Comparison of ENCODE assay signal across 9 cellular contexts in genomic region chr9:127422787-127423186, GRCh38. TPM values are rescaled to one million over a fixed set of nuclear protein-coding genes. Genes with fewer than 3 reads are reported as not detected.
A peak's percentile ranks its signal among the peaks of the same experiment; 100 is the strongest.
DNase-seq lines count a peak whose midpoint lies in the region; ATAC-seq, FAIRE-seq and TF ChIP-seq lines count a peak whose summit lies in the region.
"Had no signal": no experiment of that assay in that cellular context is flagged by ENCODE, and none has a peak within 500 bp of the region (broad histone marks: within the 10 kb centered on the region; RNA-seq: fewer than 3 reads in every experiment).

No MANE protein-coding gene starts in this region.

- TF ChIP-seq CTCF in left ventricle myocardium inferior (IDR thresholded peaks at IDR 0.05; ENCODE audit: borderline replicate concordance), result no peak
- TF ChIP-seq CTCF in K562 (IDR thresholded peaks at IDR 0.05 in 2 of 3, conservative IDR thresholded peaks at IDR 0.05 in 1 of 3; ENCODE audit: insufficient read depth in 2 of 3, low read depth in 1 of 3, low read length in 3 of 3), result no peak
- TF ChIP-seq CTCF in uterus (IDR thresholded peaks at IDR 0.05), result no peak

- H3K27ac ChIP-seq in left ventricle myocardium inferior (replicated peaks) (no peak overlapping the region), K562 (ENCODE audit: extremely low read depth, low read depth, low read length) (peak overlapping the region; percentile 6; the same call in 1 of the 3 replicates), mesodermal cell (ENCODE audit: low read depth, low read length, severe bottlenecking) (no peak overlapping the region), uterus (peak overlapping the region; percentile 90 to 93)

- no peak for DNase-seq in left ventricle myocardium inferior
- no peak for DNase-seq in left ventricle myocardium superior
- no peak for DNase-seq in K562 (ENCODE audit: extremely low read depth in 1 of 4, low spot score in 3 of 4)
- DNase-seq in uterus, result no peak
- no peak for DNase-seq in stimulated activated CD4-positive, alpha-beta T cell treated with anti-CD3 and anti-CD28 coated beads, Interleukin-15, amount 100 ng/mL, for 24 hours
- DNase-seq in EL, result no peak
- DNase-seq in stimulated activated naive CD4-positive, alpha-beta T cell treated with Interleukin-2 at 50 U/mL for 16 hours (lab: John Stamatoyannopoulos, UW), result no peak
- DNase-seq: NCI-H69 had no signal

- no peaks in the 10 kb centered on the region for H3K9me3 ChIP-seq in left ventricle myocardium inferior (replicated peaks)
- H3K9me3 ChIP-seq in K562 (replicated peaks; ENCODE audit: control insufficient read depth, insufficient read depth, low read depth, low read length), result no peaks in the 10 kb centered on the region
- no peaks in the 10 kb centered on the region for H3K9me3 ChIP-seq in mesodermal cell (ENCODE audit: control insufficient read depth, low read length)
- no peaks in the 10 kb centered on the region for H3K9me3 ChIP-seq in uterus

- 26% methylated on average over 6 of the region's 6 CpGs for WGBS in K562 (ENCODE audit: insufficient coverage, low coverage, missing lambda C conversion rate)
- WGBS in mesodermal cell (ENCODE audit: insufficient coverage in 2 of 2), 2 experiments, result 65 to 78% methylated on average over 5 of the region's 6 CpGs

- H3K36me3 ChIP-seq in left ventricle myocardium inferior (no peaks in the 10 kb centered on the region), K562 (ENCODE audit: control insufficient read depth, insufficient read depth, low read length) (peaks cover 3% of the 10 kb centered on the region; the same call in 2 of the 3 replicates), mesodermal cell (ENCODE audit: control insufficient read depth, insufficient read depth, low read length) (peaks cover 15% of the 10 kb centered on the region), uterus (no peaks in the 10 kb centered on the region)

- in situ Hi-C loops in K562 (cut with MboI), result no loop called here

- intact Hi-C loops in left ventricle myocardium inferior (cut with micrococcal nuclease) (no loop called here), left ventricle myocardium superior (cut with micrococcal nuclease) (no loop called here), K562 (cut with micrococcal nuclease) (loop anchor here (10.0 kb wide), 1 partner anchor 198 kb away; no protein-coding TSS in a partner anchor), uterus (cut with DNase I; ENCODE audit: low total_unique reads) (no loop called here)

- H3K79me2 ChIP-seq in K562 (ENCODE audit: control insufficient read depth, insufficient read depth, low read length), result peaks cover 41% of the 10 kb centered on the region

- POLR2A ChIA-PET in K562 (lab: Yijun Ruan, JAX), result interaction anchor here (0.7 to 2.5 kb wide), 3 partner anchors 23 to 198 kb away, joined by 3 to 30 read pairs (median 4); no protein-coding TSS in a partner anchor

- 0 out of 2 replicates have a peak overlapping the region, but pooled peaks have one; percentile 94 for H2AFZ ChIP-seq in K562 (ENCODE audit: low read depth, low read length)

- H4K20me1 ChIP-seq in K562 (replicated peaks; ENCODE audit: control insufficient read depth, insufficient read depth, low read length), result 0 out of 2 replicates have a peak, but pooled peaks cover 4% of the 10 kb centered on the region

- CTCF ChIA-PET in K562 (lab: Yijun Ruan, JAX; ENCODE audit: low intra/inter-chr PET ratio), result no interaction called here

- peak overlapping the region; percentile 66 to 84; a peak in 2 of 4 replicates for H3K9ac ChIP-seq in K562 (ENCODE audit: insufficient read depth in 1 of 2, low read depth in 2 of 2, low read length in 2 of 2)

- H3K4me3 ChIP-seq in left ventricle myocardium inferior, result peak overlapping the region; percentile 91
- H3K4me3 ChIP-seq in K562, result peak overlapping the region; percentile 87
- peak overlapping the region; percentile 89 for H3K4me3 ChIP-seq in mesodermal cell (ENCODE audit: extremely low read depth, insufficient read depth, low read length, poor library complexity, severe bottlenecking)
- peak overlapping the region in 1 of 2 donors; percentile 62 for H3K4me3 ChIP-seq in uterus

- peaks cover 55% of the 10 kb centered on the region for H3K4me1 ChIP-seq in left ventricle myocardium inferior
- H3K4me1 ChIP-seq in K562 (replicated peaks in 1 of 2; ENCODE audit: control insufficient read depth in 2 of 2, insufficient read depth in 2 of 2, low read length in 2 of 2), result peaks cover 32 to 40% of the 10 kb centered on the region in 2 experiments
- H3K4me1 ChIP-seq in mesodermal cell (ENCODE audit: control insufficient read depth, insufficient read depth, low read length, poor library complexity, severe bottlenecking), result peaks cover 6% of the 10 kb centered on the region
- H3K4me1 ChIP-seq in uterus, result peaks cover 5 to 11% of the 10 kb centered on the region in 2 donors

- TF ChIP-seq POLR2A in K562 (conservative IDR thresholded peaks at IDR 0.05) (no peak), uterus (IDR thresholded peaks at IDR 0.05) (no peak)

- H3K9me1 ChIP-seq in K562 (ENCODE audit: control insufficient read depth, insufficient read depth, low read length), result no peaks in the 10 kb centered on the region

- H3K4me2 ChIP-seq in K562 (ENCODE audit: insufficient read depth, low read length), result peak overlapping the region; percentile 97

- H3K27me3 ChIP-seq in left ventricle myocardium inferior (ENCODE audit: low read depth) (no peaks in the 10 kb centered on the region), K562 (ENCODE audit: control insufficient read depth in 2 of 2, insufficient read depth in 2 of 2, low read length in 2 of 2) (no peaks in the 10 kb centered on the region), uterus (no peaks in the 10 kb centered on the region)

- no peak for FAIRE-seq in K562 (lab: Jason Lieb, UNC)

- BruUV-seq in K562 (replicated peaks; lab: Mats Ljungman, UMichigan), result no TSS peak

- TF ChIP-seq EP300 in K562 (IDR thresholded peaks at IDR 0.05; ENCODE audit: low read length), result no peak

- ATAC-seq in left ventricle myocardium superior (no peak), K562 (no peak)

- no peak for TF ChIP-seq RAD21 in K562 (CRISPR knock-in tag; conservative IDR thresholded peaks at IDR 0.05 in 1 of 2, IDR thresholded peaks at IDR 0.05 in 1 of 2)

RNA-seq across cellular contexts. Expression of gene ZNF79, which starts 1.4 kb away (rescaled TPM):
- 6.2 TPM for total RNA-seq in left ventricle myocardium inferior
- total RNA-seq in left ventricle myocardium superior, result 7.4 TPM
- total RNA-seq in K562 (2011; cell fraction: chromatin; rRNA removed; ENCODE audit: low replicate concordance), result 23.5 and 37.2 TPM in 2 replicates
- total RNA-seq in K562 (2011; cell fraction: nucleolus; rRNA removed), result 21.8 and 28.7 TPM in 2 replicates
- total RNA-seq in K562 (2011; cell fraction: nucleoplasm; rRNA removed), result 13.2 and 19.8 TPM in 2 replicates
- total RNA-seq in K562 (2014; rRNA removed), result 6.0 and 6.6 TPM in 2 replicates
- total RNA-seq in K562 (2014; rRNA removed; fragmentation: Illumina TruSeq; extraction: Trizol), result 5.3 and 5.6 TPM in 2 replicates
- total RNA-seq in K562 (2015; rRNA removed; fragmentation: Illumina TruSeq; extraction: Trizol), result 6.3 and 7.0 TPM in 2 replicates
- 6.3 and 6.4 TPM in 2 replicates for total RNA-seq in K562 (2021)
- 2.7 and 3.4 TPM in 2 replicates for polyA plus RNA-seq in K562 (2011; rRNA removed)
- polyA plus RNA-seq in K562 (2011; cell fraction: cytosol; rRNA removed), result 2.5 and 2.8 TPM in 2 replicates
- 3.9 and 4.7 TPM in 2 replicates for polyA plus RNA-seq in K562 (2011; cell fraction: nucleus; rRNA removed)
- 3.0 and 3.1 TPM in 2 replicates for polyA plus RNA-seq in K562 (2012)
- 4.1 and 4.3 TPM in 2 replicates for polyA plus RNA-seq in K562 (2014; fragmentation: Illumina TruSeq; extraction: Trizol)
- under 1 TPM; 0.62 to 0.70 TPM for polyA plus RNA-seq in K562 (2014; fragmentation: Nextera tagmentation; extraction: Ambion mirVana)
- polyA plus RNA-seq in K562 (2014; rRNA removed), result 3.7 and 5.1 TPM in 2 replicates
- 13.0 and 14.1 TPM in 2 replicates for polyA minus RNA-seq in K562 (2011; rRNA and poly(A)+ RNA removed)
- 5.1 and 5.7 TPM in 2 replicates for polyA minus RNA-seq in K562 (2011; cell fraction: cytosol; rRNA and poly(A)+ RNA removed)
- 9.2 and 10.7 TPM in 2 replicates for polyA minus RNA-seq in K562 (2011; cell fraction: nucleus; rRNA and poly(A)+ RNA removed)
- 6.5 TPM for polyA plus RNA-seq in mesodermal cell (2013, experiment 1 of 2)
- polyA plus RNA-seq in mesodermal cell (2013, experiment 2 of 2), result 6.5 TPM
- 10 to 100 TPM in 3 of 4 donors, 1 to 10 TPM in 1; 3.8 to 14.1 (median 13.4) TPM for total RNA-seq in uterus

RNA-seq across cellular contexts. Expression of gene SLC2A8, which starts 25.8 kb away (rescaled TPM):
- total RNA-seq in left ventricle myocardium inferior, result 16.1 TPM
- 18.6 TPM for total RNA-seq in left ventricle myocardium superior
- total RNA-seq in K562 (2011; cell fraction: chromatin; rRNA removed; ENCODE audit: low replicate concordance), result 9.0 and 31.6 TPM in 2 replicates
- 24.8 and 24.9 TPM in 2 replicates for total RNA-seq in K562 (2011; cell fraction: nucleolus; rRNA removed)
- 12.1 and 16.1 TPM in 2 replicates for total RNA-seq in K562 (2011; cell fraction: nucleoplasm; rRNA removed)
- 9.7 and 12.6 TPM in 2 replicates for total RNA-seq in K562 (2014; rRNA removed)
- total RNA-seq in K562 (2014; rRNA removed; fragmentation: Illumina TruSeq; extraction: Trizol), result 1.6 and 2.4 TPM in 2 replicates
- total RNA-seq in K562 (2015; rRNA removed; fragmentation: Illumina TruSeq; extraction: Trizol), result 5.2 and 6.7 TPM in 2 replicates
- 10.3 and 12.9 TPM in 2 replicates for total RNA-seq in K562 (2021)
- 5.4 and 8.1 TPM in 2 replicates for polyA plus RNA-seq in K562 (2011; rRNA removed)
- 7.3 and 17.7 TPM in 2 replicates for polyA plus RNA-seq in K562 (2011; cell fraction: cytosol; rRNA removed)
- polyA plus RNA-seq in K562 (2011; cell fraction: nucleus; rRNA removed), result 22.0 and 29.9 TPM in 2 replicates
- polyA plus RNA-seq in K562 (2012), result 6.4 and 7.8 TPM in 2 replicates
- 3.6 and 6.2 TPM in 2 replicates for polyA plus RNA-seq in K562 (2014; fragmentation: Illumina TruSeq; extraction: Trizol)
- polyA plus RNA-seq in K562 (2014; fragmentation: Nextera tagmentation; extraction: Ambion mirVana), result 1 to 10 TPM in 1 of 2 experiments, under 1 TPM in 1; 0.13 to 1.1 TPM
- polyA plus RNA-seq in K562 (2014; rRNA removed), result 9.9 and 10.4 TPM in 2 replicates
- 2.7 and 2.9 TPM in 2 replicates for polyA minus RNA-seq in K562 (2011; rRNA and poly(A)+ RNA removed)
- 6.7 and 7.1 TPM in 2 replicates for polyA minus RNA-seq in K562 (2011; cell fraction: cytosol; rRNA and poly(A)+ RNA removed)
- 8.3 and 8.9 TPM in 2 replicates for polyA minus RNA-seq in K562 (2011; cell fraction: nucleus; rRNA and poly(A)+ RNA removed)
- 14.2 TPM for polyA plus RNA-seq in mesodermal cell (2013, experiment 1 of 2)
- 12.7 TPM for polyA plus RNA-seq in mesodermal cell (2013, experiment 2 of 2)
- total RNA-seq in uterus, result 10 to 100 TPM in 2 of 4 donors, 1 to 10 TPM in 2; 1.8 to 45.1 (median 10.5) TPM

RNA-seq across cellular contexts. Expression of gene RPL12, which starts 28.4 kb away (rescaled TPM):
- total RNA-seq in left ventricle myocardium inferior, result 605 TPM
- 637 TPM for total RNA-seq in left ventricle myocardium superior
- 400 and 555 TPM in 2 replicates for total RNA-seq in K562 (2011; cell fraction: chromatin; rRNA removed; ENCODE audit: low replicate concordance)
- 648 and 678 TPM in 2 replicates for total RNA-seq in K562 (2011; cell fraction: nucleolus; rRNA removed)
- 701 and 1,157 TPM in 2 replicates for total RNA-seq in K562 (2011; cell fraction: nucleoplasm; rRNA removed)
- 1,796 and 1,973 TPM in 2 replicates for total RNA-seq in K562 (2014; rRNA removed)
- total RNA-seq in K562 (2014; rRNA removed; fragmentation: Illumina TruSeq; extraction: Trizol), result 2,499 and 2,531 TPM in 2 replicates
- total RNA-seq in K562 (2015; rRNA removed; fragmentation: Illumina TruSeq; extraction: Trizol), result 3,220 and 3,261 TPM in 2 replicates
- total RNA-seq in K562 (2021), result 1,614 and 1,743 TPM in 2 replicates
- 2,587 and 3,088 TPM in 2 replicates for polyA plus RNA-seq in K562 (2011; rRNA removed)
- 2,689 and 4,292 TPM in 2 replicates for polyA plus RNA-seq in K562 (2011; cell fraction: cytosol; rRNA removed)
- 951 and 1,340 TPM in 2 replicates for polyA plus RNA-seq in K562 (2011; cell fraction: nucleus; rRNA removed)
- 1,770 and 3,341 TPM in 2 replicates for polyA plus RNA-seq in K562 (2012)
- polyA plus RNA-seq in K562 (2014; fragmentation: Illumina TruSeq; extraction: Trizol), result 4,080 and 4,558 TPM in 2 replicates
- 1,000 to 10,000 TPM; 2,219 to 2,376 TPM for polyA plus RNA-seq in K562 (2014; fragmentation: Nextera tagmentation; extraction: Ambion mirVana)
- 2,953 and 3,005 TPM in 2 replicates for polyA plus RNA-seq in K562 (2014; rRNA removed)
- 933 and 1,147 TPM in 2 replicates for polyA minus RNA-seq in K562 (2011; rRNA and poly(A)+ RNA removed)
- 732 and 781 TPM in 2 replicates for polyA minus RNA-seq in K562 (2011; cell fraction: cytosol; rRNA and poly(A)+ RNA removed)
- 303 and 594 TPM in 2 replicates for polyA minus RNA-seq in K562 (2011; cell fraction: nucleus; rRNA and poly(A)+ RNA removed)
- 1,589 TPM for polyA plus RNA-seq in mesodermal cell (2013, experiment 1 of 2)
- 1,467 TPM for polyA plus RNA-seq in mesodermal cell (2013, experiment 2 of 2)
- total RNA-seq in uterus, result 1,000 to 10,000 TPM in 3 of 4 donors, 100 to 1,000 TPM in 1; 999 to 4,423 (median 2,373) TPM

RNA-seq across cellular contexts. Expression of gene LRSAM1, which starts 28.5 kb away (rescaled TPM):
- total RNA-seq in left ventricle myocardium inferior, result 35.4 TPM
- total RNA-seq in left ventricle myocardium superior, result 52.0 TPM
- 55.1 and 93.1 TPM in 2 replicates for total RNA-seq in K562 (2011; cell fraction: chromatin; rRNA removed; ENCODE audit: low replicate concordance)
- total RNA-seq in K562 (2011; cell fraction: nucleolus; rRNA removed), result 44.6 and 44.7 TPM in 2 replicates
- total RNA-seq in K562 (2011; cell fraction: nucleoplasm; rRNA removed), result 34.8 and 38.2 TPM in 2 replicates
- 9.0 and 9.9 TPM in 2 replicates for total RNA-seq in K562 (2014; rRNA removed)
- 3.2 and 4.1 TPM in 2 replicates for total RNA-seq in K562 (2014; rRNA removed; fragmentation: Illumina TruSeq; extraction: Trizol)
- 4.6 and 5.5 TPM in 2 replicates for total RNA-seq in K562 (2015; rRNA removed; fragmentation: Illumina TruSeq; extraction: Trizol)
- 16.2 and 16.9 TPM in 2 replicates for total RNA-seq in K562 (2021)
- polyA plus RNA-seq in K562 (2011; rRNA removed), result 4.7 and 6.1 TPM in 2 replicates
- polyA plus RNA-seq in K562 (2011; cell fraction: cytosol; rRNA removed), result 3.1 and 6.4 TPM in 2 replicates
- polyA plus RNA-seq in K562 (2011; cell fraction: nucleus; rRNA removed), result 20.1 and 28.5 TPM in 2 replicates
- polyA plus RNA-seq in K562 (2012), result 6.8 and 13.7 TPM in 2 replicates
- 6.2 and 7.4 TPM in 2 replicates for polyA plus RNA-seq in K562 (2014; fragmentation: Illumina TruSeq; extraction: Trizol)
- under 1 TPM; 0.07 to 0.32 TPM for polyA plus RNA-seq in K562 (2014; fragmentation: Nextera tagmentation; extraction: Ambion mirVana)
- polyA plus RNA-seq in K562 (2014; rRNA removed), result 8.5 and 11.3 TPM in 2 replicates
- 8.0 and 9.1 TPM in 2 replicates for polyA minus RNA-seq in K562 (2011; rRNA and poly(A)+ RNA removed)
- polyA minus RNA-seq in K562 (2011; cell fraction: cytosol; rRNA and poly(A)+ RNA removed), result 5.1 and 7.0 TPM in 2 replicates
- polyA minus RNA-seq in K562 (2011; cell fraction: nucleus; rRNA and poly(A)+ RNA removed), result 14.7 and 16.1 TPM in 2 replicates
- 20.3 TPM for polyA plus RNA-seq in mesodermal cell (2013, experiment 1 of 2)
- polyA plus RNA-seq in mesodermal cell (2013, experiment 2 of 2), result 17.1 TPM
- 10 to 100 TPM in 2 of 4 donors, 1 to 10 TPM in 2; 6.5 to 25.9 (median 11.3) TPM for total RNA-seq in uterus

Comparison
In these comparisons a context has a peak if more than half of its experiments do, and no peak if none do; other contexts are left out.
1. H3K27ac ChIP-seq: peak in K562 (single experiment) and uterus (2 of 2); none in left ventricle myocardium inferior (single experiment) and mesodermal cell (single experiment).